Comparison of ENCODE assay signal across 8 cellular contexts in genomic region chr21:39183272-39184049, GRCh38. TPM values are rescaled to one million over a fixed set of nuclear protein-coding genes. Genes with fewer than 3 reads are reported as not detected.
DNase-seq lines count a peak whose midpoint lies in the region; ATAC-seq and TF ChIP-seq lines count a peak whose summit lies in the region.

Gene PSMG1, minus strand, starts transcription at chr21:39183451. Its CDS starts 66 bp downstream, at chr21:39183385.

- H3K9me2 ChIP-seq in DOHH2 (replicated peaks; ENCODE audit: control insufficient read depth, low read length) (no peaks in the 10 kb centered on the region), GM23338 (ENCODE audit: insufficient read depth) (no peaks in the 10 kb centered on the region)

- WGBS in esophagus muscularis mucosa = under 1% methylated on average over 48 of the region's 76 CpGs

- H3K36me3 ChIP-seq in DOHH2 (ENCODE audit: control insufficient read depth, low read length) (peaks cover 41% of the 10 kb centered on the region), GM23338 (ENCODE audit: insufficient read depth) (no peaks in the 10 kb centered on the region), esophagus muscularis mucosa (peaks cover 0 to 7% (median 3%) of the 10 kb centered on the region in 4 donors), muscle layer of duodenum (ENCODE audit: control insufficient read depth in 1 of 2, insufficient read depth in 2 of 2, low read length in 2 of 2) (peaks cover 0 to 3% of the 10 kb centered on the region in 2 donors)

- H3K4me1 ChIP-seq in DOHH2 (ENCODE audit: control insufficient read depth, low read length) (peaks cover 52% of the 10 kb centered on the region), GM23338 (ENCODE audit: insufficient read depth) (peaks cover 17% of the 10 kb centered on the region; the same call in 1 of the 2 replicates), esophagus muscularis mucosa (peaks cover 8 to 34% (median 25%) of the 10 kb centered on the region in 4 donors), muscle layer of duodenum (ENCODE audit: control insufficient read depth in 1 of 2, insufficient read depth in 2 of 2, low read length in 2 of 2) (peaks cover 0 to 22% of the 10 kb centered on the region in 2 donors)

- H3K79me2 ChIP-seq in DOHH2 (ENCODE audit: control insufficient read depth, low read length) (peaks cover 35% of the 10 kb centered on the region), GM23338 (replicated peaks; ENCODE audit: insufficient read depth) (peaks cover 33% of the 10 kb centered on the region)

- ATAC-seq in GM23338 = peak; percentile 89

- H3K27ac ChIP-seq in DOHH2 (ENCODE audit: low read depth, low read length) = peak within 1 kb of the TSS; percentile 75
- H3K27ac ChIP-seq in GM23338 (ENCODE audit: low read depth) = peak within 1 kb of the TSS; percentile 83
- peak within 1 kb of the TSS; percentile 83 to 93 (median 89) for H3K27ac ChIP-seq in esophagus muscularis mucosa (replicated peaks in 1 of 4)
- H3K27ac ChIP-seq in muscle layer of duodenum (ENCODE audit: low read length) = peak within 1 kb of the TSS; percentile 82

- peak; percentile 96 for DNase-seq in GM23338 (ENCODE audit: low spot score)
- DNase-seq in Kasumi-1 (lab: John Stamatoyannopoulos, UW) = peak; percentile 87 to 93
- peak; percentile 92 for DNase-seq in RKO (ENCODE audit: low spot score)
- peak; percentile 90 for DNase-seq in activated T-helper 1 cell treated with Interleukin-2 at 50 U/mL for 16 hours (ENCODE audit: low read depth)
- DNase-seq in esophagus muscularis mucosa (ENCODE audit: extremely low spot score) = peak; percentile 97
- peak; percentile 91 for DNase-seq in stimulated activated CD8-positive, alpha-beta memory T cell treated with anti-CD3 and anti-CD28 coated beads, Interleukin-7, amount 100 ng/mL, for 24 hours (ENCODE audit: low read depth)

- no peaks in the 10 kb centered on the region for H3K9me3 Mint-ChIP-seq in GM23338

- intact Hi-C loops in esophagus muscularis mucosa (cut with DNase I) = loop anchor here (10.0 kb wide), 1 partner anchor 201 kb away; a partner anchor contains a TSS

- peak; percentile 18 for TF ChIP-seq POLR2A in esophagus muscularis mucosa (IDR thresholded peaks at IDR 0.05; ENCODE audit: low read depth)

- H3K4me3 ChIP-seq in DOHH2 (ENCODE audit: low read length) (peak within 1 kb of the TSS; percentile 91), GM23338 (peak within 1 kb of the TSS; percentile 71), esophagus muscularis mucosa (peak within 1 kb of the TSS; percentile 68 to 93 (median 90)), muscle layer of duodenum (ENCODE audit: low read depth in 1 of 2, low read length in 2 of 2) (peak within 1 kb of the TSS; percentile 80 to 95)

- peaks cover 35% of the 10 kb centered on the region for H3K4me1 Mint-ChIP-seq in GM23338

- H3K36me3 Mint-ChIP-seq in GM23338 (ENCODE audit: low read depth) = peaks cover 23% of the 10 kb centered on the region

- H3K27me3 Mint-ChIP-seq in GM23338 (ENCODE audit: insufficient read depth, low read depth, poor library complexity) = peaks cover 8% of the 10 kb centered on the region

- H3K27ac Mint-ChIP-seq in GM23338 = peak within 1 kb of the TSS; percentile 97

- H3K27me3 ChIP-seq in DOHH2 (ENCODE audit: control insufficient read depth, low read length) (no peaks in the 10 kb centered on the region), GM23338 (ENCODE audit: insufficient read depth) (no peaks in the 10 kb centered on the region), esophagus muscularis mucosa (no peaks in the 10 kb centered on the region), muscle layer of duodenum (ENCODE audit: low read depth, low read length) (no peaks in the 10 kb centered on the region)

- peak within 1 kb of the TSS; percentile 39; the same call in 1 of the 2 replicates for H2AFZ ChIP-seq in GM23338

- H4K20me1 ChIP-seq in DOHH2 (ENCODE audit: control insufficient read depth, insufficient read depth, low read depth, low read length) (no peaks in the 10 kb centered on the region; the same call in 1 of the 2 replicates), GM23338 (replicated peaks; ENCODE audit: insufficient read depth) (peaks cover 8% of the 10 kb centered on the region)

- TF ChIP-seq CTCF in DOHH2 (IDR thresholded peaks at IDR 0.05; ENCODE audit: low read depth, low read length, poor library complexity, severe bottlenecking) (no peak), GM23338 (conservative IDR thresholded peaks at IDR 0.05; ENCODE audit: low read depth in 2 of 2) (no peak), esophagus muscularis mucosa (IDR thresholded peaks at IDR 0.05) (no peak)

- no peak for TF ChIP-seq EP300 in esophagus muscularis mucosa (IDR thresholded peaks at IDR 0.05)

- H3K4me3 Mint-ChIP-seq in GM23338 = peak within 1 kb of the TSS; percentile 97

- H3K9me3 ChIP-seq in DOHH2 (ENCODE audit: control insufficient read depth, insufficient read depth, low read length) = no peaks in the 10 kb centered on the region
- no peaks in the 10 kb centered on the region for H3K9me3 ChIP-seq in esophagus muscularis mucosa
- no peaks in the 10 kb centered on the region for H3K9me3 ChIP-seq in muscle layer of duodenum (ENCODE audit: control insufficient read depth in 1 of 2, low read length in 2 of 2)

- H3K4me2 ChIP-seq in DOHH2 (ENCODE audit: low read length) (peak within 1 kb of the TSS; percentile 92), GM23338 (peak within 1 kb of the TSS; percentile 80)

- H3F3A ChIP-seq in DOHH2 (ENCODE audit: control insufficient read depth, insufficient read depth) (peaks cover 38% of the 10 kb centered on the region), GM23338 (replicated peaks; ENCODE audit: low read depth) (no peaks in the 10 kb centered on the region; the same call in 1 of the 2 replicates)

TF ChIP-seq in GM23338, 12 proteins besides CTCF, POLR2A, EP300 and RAD21:
- TF ChIP-seq ZNF462 (CRISPR knock-in tag; IDR thresholded peaks at IDR 0.05) (no peak), EZH2phosphoT487 (IDR thresholded peaks at IDR 0.05; ENCODE audit: unreplicated experiment) (no peak), POLR2AphosphoS5 (IDR thresholded peaks at IDR 0.05; ENCODE audit: low read depth) (peak; percentile 95), EZH2 (IDR thresholded peaks at IDR 0.05; ENCODE audit: low read depth, unreplicated experiment) (no peak), CREB1 (CRISPR knock-in tag; IDR thresholded peaks at IDR 0.05; ENCODE audit: low read depth) (no peak)
TF ChIP-seq in GM23338: peak in this region for 1.

RNA-seq across cellular contexts. Expression of gene PSMG1, which starts in this region (rescaled TPM):
- total RNA-seq in GM23338 (2014; rRNA removed; shearing (Covaris generic)) = 69.8 and 78.4 TPM in 2 replicates
- polyA plus RNA-seq in GM23338 (2016; fragmentation: Nextera tagmentation; extraction: Ambion mirVana) = 154 and 158 TPM in 2 replicates
- 10 to 100 TPM; 23.5 to 32.8 (median 25.1) TPM for total RNA-seq in esophagus muscularis mucosa

Comparison
In these comparisons a context has a peak if more than half of its experiments do, and no peak if none do; other contexts are left out.
1. Peak in every context shown above with its lines: DNase-seq, ATAC-seq, H3K4me3 ChIP-seq and H3K27ac ChIP-seq.